ENCODE assay signal across 8 cellular contexts in genomic region chr18:63339920-63340484, GRCh38. TPM values are rescaled to one million over a fixed set of nuclear protein-coding genes. Genes with fewer than 3 reads are reported as not detected.
A peak's percentile ranks its signal among the peaks of the same experiment; 100 is the strongest.
DNase-seq lines count a peak whose midpoint lies in the region; ATAC-seq and TF ChIP-seq lines count a peak whose summit lies in the region.

No MANE protein-coding gene starts in this region.

- no peaks in the 10 kb centered on the region for H3K79me2 ChIP-seq in DOHH2 (ENCODE audit: control insufficient read depth, low read length)

- no peak overlapping the region for H3K27ac ChIP-seq in DOHH2 (ENCODE audit: low read depth, low read length)
- H3K27ac ChIP-seq in SJCRH30, result no peak overlapping the region

- TF ChIP-seq CTCF in DOHH2 (IDR thresholded peaks at IDR 0.05; ENCODE audit: low read depth, low read length, poor library complexity, severe bottlenecking) (peak; percentile 75), chondrocyte (IDR thresholded peaks at IDR 0.05) (peak; percentile 84)

- no peaks in the 10 kb centered on the region for H3K27me3 Mint-ChIP-seq in chondrocyte (ENCODE audit: low read depth)

- H3K4me3 ChIP-seq in DOHH2 (ENCODE audit: low read length) (no peak overlapping the region), SJCRH30 (no peak overlapping the region)

- ATAC-seq in GM19397 (IDR thresholded peaks at IDR 0.05; ENCODE audit: unreplicated experiment), result no peak
- no peak for ATAC-seq in GM19467 (IDR thresholded peaks at IDR 0.05; ENCODE audit: unreplicated experiment)

- H3K4me1 Mint-ChIP-seq in chondrocyte (ENCODE audit: low read depth), result peaks cover 11% of the 10 kb centered on the region

- H3K9me3 ChIP-seq in DOHH2 (ENCODE audit: control insufficient read depth, insufficient read depth, low read length), result no peaks in the 10 kb centered on the region
- H3K9me3 ChIP-seq in SJCRH30 (replicated peaks), result no peaks in the 10 kb centered on the region

- H3K27ac Mint-ChIP-seq in chondrocyte (ENCODE audit: unreplicated experiment), result no peak overlapping the region

- H3K4me2 ChIP-seq in DOHH2 (ENCODE audit: low read length), result no peak overlapping the region

- H3K4me1 ChIP-seq in DOHH2 (ENCODE audit: control insufficient read depth, low read length) (no peaks in the 10 kb centered on the region), SJCRH30 (no peaks in the 10 kb centered on the region)

- H3F3A ChIP-seq in DOHH2 (ENCODE audit: control insufficient read depth, insufficient read depth), result no peaks in the 10 kb centered on the region

- no peaks in the 10 kb centered on the region for H3K27me3 ChIP-seq in DOHH2 (ENCODE audit: control insufficient read depth, low read length)
- no peaks in the 10 kb centered on the region for H3K27me3 ChIP-seq in SJCRH30

- no peaks in the 10 kb centered on the region for H3K9me2 ChIP-seq in DOHH2 (replicated peaks; ENCODE audit: control insufficient read depth, low read length)

- no peaks in the 10 kb centered on the region for H4K20me1 ChIP-seq in DOHH2 (ENCODE audit: control insufficient read depth, insufficient read depth, low read depth, low read length)

- DNase-seq in HT-29 (ENCODE audit: low spot score) (peak; percentile 6), SJCRH30 (peak; percentile 32 to 62), chondrocyte (ENCODE audit: low spot score) (no peak), myocyte (ENCODE audit: low read depth) (peak; percentile 52), putamen (ENCODE audit: low spot score) (no peak)

- H3K36me3 Mint-ChIP-seq in chondrocyte (ENCODE audit: low read depth), result peaks cover 30% of the 10 kb centered on the region

- no peak overlapping the region for H3K4me3 Mint-ChIP-seq in chondrocyte (ENCODE audit: unreplicated experiment)

- no peaks in the 10 kb centered on the region for H3K9me3 Mint-ChIP-seq in chondrocyte (ENCODE audit: low read depth)

- H3K36me3 ChIP-seq in DOHH2 (ENCODE audit: control insufficient read depth, low read length) (peaks cover 54% of the 10 kb centered on the region), SJCRH30 (peaks cover 9% of the 10 kb centered on the region)

RNA-seq across cellular contexts. Expression of gene BCL2, which starts 20.4 kb away (rescaled TPM):
- 0.05 and 0.36 TPM in 2 replicates for total RNA-seq in HT-29 (2014; rRNA removed; shearing (Covaris generic))
- 6.0 and 6.8 TPM in 2 replicates for total RNA-seq in SJCRH30 (2014; rRNA removed; shearing (Covaris generic))
- total RNA-seq in chondrocyte, result 4.2 to 8.6 TPM (median 8.4 TPM) in 3 replicates
- total RNA-seq in myocyte, result 2.2 and 4.2 TPM in 2 replicates
- polyA plus RNA-seq in myocyte (2012), result 1.7 TPM

RNA-seq across cellular contexts. Expression of gene KDSR, which starts 27.0 kb away (rescaled TPM):
- total RNA-seq in HT-29 (2014; rRNA removed; shearing (Covaris generic)), result 24.1 and 31.3 TPM in 2 replicates
- 13.8 and 15.3 TPM in 2 replicates for total RNA-seq in SJCRH30 (2014; rRNA removed; shearing (Covaris generic))
- total RNA-seq in chondrocyte (64.2 to 73.9 TPM (median 69.8 TPM) in 3 replicates), myocyte (32.8 and 42.3 TPM in 2 replicates)
- polyA plus RNA-seq in myocyte (2012), result 33.2 TPM

Comparison
In these comparisons a context has a peak if more than half of its experiments do, and no peak if none do; other contexts are left out.
1. DNase-seq: peak in HT-29 (single experiment), SJCRH30 (2 of 2) and myocyte (single experiment); none in chondrocyte (single experiment) and putamen (single experiment).